Comparison of ENCODE assay signal across 8 cellular contexts in the genomic region with DNA sequence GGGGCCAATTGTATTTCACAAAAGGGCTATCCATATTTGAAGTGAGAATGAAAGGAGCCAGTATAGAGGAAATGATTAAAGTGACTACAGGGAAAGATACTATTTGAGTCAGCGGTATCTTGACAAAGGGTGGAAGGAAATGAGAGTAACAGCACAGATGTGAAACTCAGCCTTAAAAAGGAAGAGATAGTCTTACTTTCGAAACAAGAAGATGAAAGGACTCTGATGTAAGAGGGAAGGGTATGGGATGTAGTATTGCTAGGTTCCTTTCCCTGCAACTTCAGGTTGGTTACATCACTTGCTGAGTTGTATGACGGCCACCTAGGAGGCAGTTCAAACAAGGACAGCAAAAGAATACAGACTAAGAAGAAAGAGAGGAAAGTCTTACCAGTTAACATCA. TPM values are rescaled to one million over a fixed set of nuclear protein-coding genes. Genes with fewer than 3 reads are reported as not detected.
DNase-seq lines count a peak whose midpoint lies in the region; ATAC-seq and TF ChIP-seq lines count a peak whose summit lies in the region.

No MANE protein-coding gene starts in this region.

- H3K4me3 Mint-ChIP-seq in CD8-positive, alpha-beta T cell: peak overlapping the region; percentile 12
- peak overlapping the region; percentile 57 for H3K4me3 Mint-ChIP-seq in activated naive CD4-positive, alpha-beta T cell treated with anti-CD3 and anti-CD28 coated beads for 36 hours
- peak overlapping the region; percentile 27 for H3K4me3 Mint-ChIP-seq in stimulated activated effector memory CD8-positive, alpha-beta T cell treated with anti-CD3 and anti-CD28 coated beads, Interleukin-12 subunit alpha, Interleukin-12 subunit beta, amount 100 ng/mL, for 72 hours

- H3K4me1 Mint-ChIP-seq in CD8-positive, alpha-beta T cell (ENCODE audit: low read depth): peaks cover 10% of the 10 kb centered on the region
- H3K4me1 Mint-ChIP-seq in activated naive CD4-positive, alpha-beta T cell treated with anti-CD3 and anti-CD28 coated beads for 36 hours (ENCODE audit: low read depth): peaks cover 41% of the 10 kb centered on the region
- peaks cover 20% of the 10 kb centered on the region for H3K4me1 Mint-ChIP-seq in stimulated activated effector memory CD8-positive, alpha-beta T cell treated with anti-CD3 and anti-CD28 coated beads, Interleukin-12 subunit alpha, Interleukin-12 subunit beta, amount 100 ng/mL, for 72 hours

- H3K36me3 ChIP-seq in CD8-positive, alpha-beta T cell (ENCODE audit: insufficient read depth, low read length): no peaks in the 10 kb centered on the region

- peak; percentile 84 for ATAC-seq in CD8-positive, alpha-beta T cell
- ATAC-seq in GM19467 (IDR thresholded peaks at IDR 0.05; ENCODE audit: unreplicated experiment): peak; percentile 96
- peak; percentile 98 for ATAC-seq in HG03432 (IDR thresholded peaks at IDR 0.05; ENCODE audit: unreplicated experiment)
- peak; percentile 97 for ATAC-seq in stimulated activated effector memory CD8-positive, alpha-beta T cell treated with anti-CD3 and anti-CD28 coated beads, Interleukin-12 subunit alpha, Interleukin-12 subunit beta, amount 100 ng/mL, for 72 hours
- ATAC-seq in omental fat pad (ENCODE audit: low FRiP score): no peak

- H3K9me3 Mint-ChIP-seq in CD8-positive, alpha-beta T cell: no peaks in the 10 kb centered on the region
- H3K9me3 Mint-ChIP-seq in activated naive CD4-positive, alpha-beta T cell treated with anti-CD3 and anti-CD28 coated beads for 36 hours: no peaks in the 10 kb centered on the region
- H3K9me3 Mint-ChIP-seq in stimulated activated effector memory CD8-positive, alpha-beta T cell treated with anti-CD3 and anti-CD28 coated beads, Interleukin-12 subunit alpha, Interleukin-12 subunit beta, amount 100 ng/mL, for 72 hours: no peaks in the 10 kb centered on the region

- intact Hi-C loops in CD8-positive, alpha-beta T cell (cut with DNase I, micrococcal nuclease): no loop called here
- intact Hi-C loops in activated naive CD4-positive, alpha-beta T cell treated with anti-CD3 and anti-CD28 coated beads for 36 hours (cut with micrococcal nuclease): loop anchor here (1.0 to 5.0 kb wide), 7 partner anchors 13 to 1920 kb away; a partner anchor contains a TSS

- H3K4me1 ChIP-seq in CD8-positive, alpha-beta T cell (ENCODE audit: insufficient read depth, low read length): peaks cover 3% of the 10 kb centered on the region

- no peaks in the 10 kb centered on the region for H3K27me3 ChIP-seq in CD8-positive, alpha-beta T cell (ENCODE audit: insufficient read depth, low read length)

- H3K4me3 ChIP-seq in CD8-positive, alpha-beta T cell (ENCODE audit: low read depth, low read length): no peak overlapping the region

- no peaks in the 10 kb centered on the region for H3K9me3 ChIP-seq in CD8-positive, alpha-beta T cell (ENCODE audit: low read length)

- no peak for DNase-seq in CD8-positive, alpha-beta T cell
- peak; percentile 68 for DNase-seq in activated naive CD4-positive, alpha-beta T cell treated with anti-CD3 and anti-CD28 coated beads for 36 hours
- no peak for DNase-seq in stimulated activated effector memory CD8-positive, alpha-beta T cell treated with anti-CD3 and anti-CD28 coated beads, Interleukin-12 subunit alpha, Interleukin-12 subunit beta, amount 100 ng/mL, for 72 hours (ENCODE audit: low spot score in 2 of 2)
- DNase-seq in omental fat pad (ENCODE audit: low spot score): no peak
- DNase-seq in RKO (ENCODE audit: low spot score): no peak
- no peak for DNase-seq in NCI-H128 (lab: John Stamatoyannopoulos, UW; ENCODE audit: unreplicated experiment)

- no peak overlapping the region for H3K27ac ChIP-seq in CD8-positive, alpha-beta T cell (ENCODE audit: low read depth, low read length)

- CTCF ChIA-PET in CD8-positive, alpha-beta T cell (lab: Charles Lee): interaction anchor here (1.1 kb wide), 1 partner anchor 102 kb away, joined by 3 read pairs; a partner anchor contains a TSS
- CTCF ChIA-PET in activated naive CD4-positive, alpha-beta T cell treated with anti-CD3 and anti-CD28 coated beads for 36 hours (lab: Charles Lee): interaction anchor here (1.0 to 1.2 kb wide), 2 partner anchors 14 to 104 kb away, joined by 5 to 6 read pairs; a partner anchor contains a TSS

- POLR2A ChIA-PET in CD8-positive, alpha-beta T cell (lab: Charles Lee): no interaction called here

- no peak for TF ChIP-seq CTCF in CD8-positive, alpha-beta T cell (IDR thresholded peaks at IDR 0.05)
- TF ChIP-seq CTCF in omental fat pad (IDR thresholded peaks at IDR 0.05): no peak

- H3K27me3 Mint-ChIP-seq in CD8-positive, alpha-beta T cell (ENCODE audit: low read depth): no peaks in the 10 kb centered on the region
- H3K27me3 Mint-ChIP-seq in activated naive CD4-positive, alpha-beta T cell treated with anti-CD3 and anti-CD28 coated beads for 36 hours (ENCODE audit: low read depth): no peaks in the 10 kb centered on the region

- peaks cover 22% of the 10 kb centered on the region for H3K36me3 Mint-ChIP-seq in CD8-positive, alpha-beta T cell
- H3K36me3 Mint-ChIP-seq in activated naive CD4-positive, alpha-beta T cell treated with anti-CD3 and anti-CD28 coated beads for 36 hours (ENCODE audit: low read depth): peaks cover 33% of the 10 kb centered on the region
- H3K36me3 Mint-ChIP-seq in stimulated activated effector memory CD8-positive, alpha-beta T cell treated with anti-CD3 and anti-CD28 coated beads, Interleukin-12 subunit alpha, Interleukin-12 subunit beta, amount 100 ng/mL, for 72 hours: peaks cover 23% of the 10 kb centered on the region

- peak overlapping the region; percentile 74 for H3K27ac Mint-ChIP-seq in CD8-positive, alpha-beta T cell
- peak overlapping the region; percentile 91 for H3K27ac Mint-ChIP-seq in activated naive CD4-positive, alpha-beta T cell treated with anti-CD3 and anti-CD28 coated beads for 36 hours
- H3K27ac Mint-ChIP-seq in stimulated activated effector memory CD8-positive, alpha-beta T cell treated with anti-CD3 and anti-CD28 coated beads, Interleukin-12 subunit alpha, Interleukin-12 subunit beta, amount 100 ng/mL, for 72 hours: peak overlapping the region; percentile 29

RNA-seq across cellular contexts. Expression of a gene that starts 13.7 kb away (rescaled TPM):
- 1 to 10 TPM; 2.8 to 3.2 TPM for total RNA-seq in CD8-positive, alpha-beta T cell
- 10 to 100 TPM; 52.7 to 55.0 TPM for total RNA-seq in activated naive CD4-positive, alpha-beta T cell treated with anti-CD3 and anti-CD28 coated beads for 36 hours
- total RNA-seq in omental fat pad: 10 to 100 TPM; 14.6 to 21.8 (median 18.1) TPM

RNA-seq across cellular contexts. Expression of a gene that starts 14.9 kb away (rescaled TPM):
- 1 to 10 TPM; 1.7 to 2.0 TPM for total RNA-seq in CD8-positive, alpha-beta T cell
- total RNA-seq in activated naive CD4-positive, alpha-beta T cell treated with anti-CD3 and anti-CD28 coated beads for 36 hours: 1 to 10 TPM; 5.6 TPM
- total RNA-seq in omental fat pad: 1 to 10 TPM; 6.3 to 9.5 (median 7.7) TPM

RNA-seq across cellular contexts. Expression of a gene that starts 52.2 kb away (rescaled TPM):
- 1 to 10 TPM; 8.8 to 9.4 TPM for total RNA-seq in CD8-positive, alpha-beta T cell
- 1 to 10 TPM; 8.7 to 9.3 TPM for total RNA-seq in activated naive CD4-positive, alpha-beta T cell treated with anti-CD3 and anti-CD28 coated beads for 36 hours
- total RNA-seq in omental fat pad: 10 to 100 TPM; 15.6 to 23.8 (median 16.1) TPM

Comparison
In these comparisons a context has a peak if more than half of its experiments do, and no peak if none do; other contexts are left out.
1. H3K27ac Mint-ChIP-seq: peak in every context shown above with its lines; median percentile 91 in activated naive CD4-positive, alpha-beta T cell treated with anti-CD3 and anti-CD28 coated beads for 36 hours; 74 in CD8-positive, alpha-beta T cell; 29 in stimulated activated effector memory CD8-positive, alpha-beta T cell treated with anti-CD3 and anti-CD28 coated beads, Interleukin-12 subunit alpha, Interleukin-12 subunit beta, amount 100 ng/mL, for 72 hours.